29 cellular contexts compared by ENCODE assay signal in genomic region chr5:175602171-175602570, GRCh38. TPM values are rescaled to one million over a fixed set of nuclear protein-coding genes. Genes with fewer than 3 reads are reported as not detected.
"Had no signal": no experiment of that assay in that cellular context is flagged by ENCODE, and none has a peak within 500 bp of the region (broad histone marks: within the 10 kb centered on the region; RNA-seq: fewer than 3 reads in every experiment).

No MANE protein-coding gene starts in this region.

- H3K9me3 ChIP-seq: left lung, mucosa of descending colon, ovary, right atrium auricular region, right lobe of liver, testis, thyroid gland, transverse colon had no signal

- ATAC-seq: left colon; left lung; mucosa of descending colon; naive thymus-derived CD4-positive, alpha-beta T cell; natural killer cell treated with Interleukin-12 subunit alpha and Interleukin-12 subunit beta and Interleukin-15 and Interleukin-18, amount 100 ng/mL, for 72 hours; right lobe of liver; stimulated activated memory B cell treated with anti-CD40 and anti-IgM and Interleukin-4, amounts not matched to agents 10 μg/mL and 1 μg/mL and 100 μg/mL, for 72 hours; stimulated activated naive CD8-positive, alpha-beta T cell treated with anti-CD3 and anti-CD28 coated beads, Interleukin-15, amount 100 ng/mL, for 72 hours had no signal

- H3K27ac ChIP-seq: left lung, ovary, right atrium auricular region, right lobe of liver, testis, thyroid gland, transverse colon, upper lobe of left lung had no signal

- H3K4me2 ChIP-seq: smooth muscle cell had no signal

- FAIRE-seq: islet of Langerhans, kidney, urothelium cell line had no signal

- DNase-seq: hypothalamus; immature natural killer cell; kidney; left colon; left lung; midbrain; mucosa of descending colon; naive thymus-derived CD4-positive, alpha-beta T cell; ovary; right lobe of liver; stimulated activated CD4-positive, alpha-beta T cell treated with anti-CD3 and anti-CD28 coated beads, Interleukin-1b, Interleukin-23, amount 100 ng/mL, for 48 hours; stimulated activated CD4-positive, alpha-beta T cell treated with anti-CD3 and anti-CD28 coated beads, Interleukin-2, amount 100 ng/mL, for 48 hours; stimulated activated CD4-positive, alpha-beta T cell treated with anti-CD3 and anti-CD28 coated beads, Interleukin-4, amount 100 ng/mL, for 4 hours; stimulated activated CD8-positive, alpha-beta memory T cell treated with anti-CD3 and anti-CD28 coated beads, Interleukin-4, amount 100 ng/mL, for 48 hours; stimulated activated naive CD4-positive, alpha-beta T cell treated with Interleukin-2 at 50 U/mL for 16 hours; stimulated activated naive CD8-positive, alpha-beta T cell treated with anti-CD3 and anti-CD28 coated beads, Interleukin-15, amount 100 ng/mL, for 72 hours; substantia nigra; testis; thyroid gland; transverse colon; upper lobe of left lung had no signal

- H3K36me3 ChIP-seq: left lung, ovary, right atrium auricular region, right lobe of liver, thyroid gland, transverse colon, upper lobe of left lung had no signal

- H3K27me3 ChIP-seq: ovary, right atrium auricular region, right lobe of liver, testis, thyroid gland, upper lobe of left lung had no signal

- H3K4me3 ChIP-seq: left lung, lung, mucosa of descending colon, ovary, right atrium auricular region, right lobe of liver, smooth muscle cell, testis, thyroid gland, transverse colon, upper lobe of left lung had no signal

- H3K4me1 ChIP-seq: left lung, right lobe of liver, testis, thyroid gland, transverse colon, upper lobe of left lung had no signal

RNA-seq across cellular contexts. Expression of gene HRH2, which starts 55.7 kb away (rescaled TPM):
- total RNA-seq: myocyte had no signal
